13 cellular contexts compared by ENCODE assay signal in genomic region chr1:77014396-77014795, GRCh38.
"Had no signal": no experiment of that assay in that cellular context is flagged by ENCODE, and none has a peak within 500 bp of the region (broad histone marks: within the 10 kb centered on the region; RNA-seq: fewer than 3 reads in every experiment).

No MANE protein-coding gene starts in this region.

- ATAC-seq: activated CD8-positive, alpha-beta T cell treated with anti-CD3 and anti-CD28 coated beads for 36 hours; activated T-cell treated with anti-CD3 and anti-CD28 coated beads, Interleukin-2, amount 50 U/mL, for 72 hours had no signal

- H3K36me3 ChIP-seq: neutrophil, right atrium auricular region, thyroid gland, vagina had no signal

- H3K36me3 Mint-ChIP-seq: mesothelial cell of epicardium had no signal

- H3K27ac ChIP-seq: neutrophil, right atrium auricular region, thyroid gland, vagina had no signal

- H3K27me3 Mint-ChIP-seq: activated CD8-positive, alpha-beta T cell treated with anti-CD3 and anti-CD28 coated beads for 36 hours had no signal

- H3K27ac Mint-ChIP-seq: activated CD8-positive, alpha-beta T cell treated with anti-CD3 and anti-CD28 coated beads for 36 hours; activated T-cell treated with anti-CD3 and anti-CD28 coated beads, Interleukin-2, amount 50 U/mL, for 72 hours; mesothelial cell of epicardium had no signal

- H3K4me3 Mint-ChIP-seq: activated CD8-positive, alpha-beta T cell treated with anti-CD3 and anti-CD28 coated beads for 36 hours; activated T-cell treated with anti-CD3 and anti-CD28 coated beads, Interleukin-2, amount 50 U/mL, for 72 hours; mesothelial cell of epicardium had no signal

- H3K9me3 Mint-ChIP-seq: activated CD8-positive, alpha-beta T cell treated with anti-CD3 and anti-CD28 coated beads for 36 hours; activated T-cell treated with anti-CD3 and anti-CD28 coated beads, Interleukin-2, amount 50 U/mL, for 72 hours; mesothelial cell of epicardium had no signal

- H3K4me1 ChIP-seq: right atrium auricular region, thyroid gland had no signal

- H3K4me3 ChIP-seq: right atrium auricular region, thyroid gland, vagina had no signal

- H3K9me3 ChIP-seq: neutrophil, right atrium auricular region, thyroid gland, vagina had no signal

- H3K27me3 ChIP-seq: neutrophil, right atrium auricular region, thyroid gland, vagina had no signal

- DNase-seq: activated CD8-positive, alpha-beta memory T cell treated with anti-CD3 and anti-CD28 coated beads, Interleukin-2, amount 50 U/mL, for 4 hours; activated CD8-positive, alpha-beta T cell treated with anti-CD3 and anti-CD28 coated beads for 36 hours; activated naive CD4-positive, alpha-beta T cell; activated T-cell treated with anti-CD3 and anti-CD28 coated beads, Interleukin-2, amount 50 U/mL, for 72 hours; hippocampal formation; posterior cingulate gyrus; small intestine; T-helper 9 cell; thyroid gland had no signal
